Comparison of ENCODE assay signal across 38 cellular contexts in genomic region chr13:98755116-98755515, GRCh38. TPM values are rescaled to one million over a fixed set of nuclear protein-coding genes. Genes with fewer than 3 reads are reported as not detected.
DNase-seq lines count a peak whose midpoint lies in the region; ATAC-seq and TF ChIP-seq lines count a peak whose summit lies in the region.
"Had no signal": no experiment of that assay in that cellular context is flagged by ENCODE, and none has a peak within 500 bp of the region (broad histone marks: within the 10 kb centered on the region; RNA-seq: fewer than 3 reads in every experiment).

No MANE protein-coding gene starts in this region.

- DNase-seq in ELF-1 (ENCODE audit: low read depth, low spot score) (peak; percentile 25), islet precursor cell (peak; percentile 56), osteoblast (ENCODE audit: insufficient read length, low spot score, missing footprints) (peak; percentile 65), type B pancreatic cell (ENCODE audit: extremely low spot score, unreplicated experiment) (no peak), DMS153 (lab: John Stamatoyannopoulos, UW) (no peak)
- no peak for DNase-seq in activated T-helper 1 cell treated with anti-CD3 and anti-CD28 coated beads, Interleukin-12 subunit alpha, Interleukin-12 subunit beta, Interleukin-2, Interleukin-4 antibody, amounts not matched to agents 30 ng/mL and 10 ng/mL and 1 ng/mL, durations not matched to agents 14 hours and 24 hours and 36 hours (ENCODE audit: low spot score)
- DNase-seq: 8988T; ACHN; AML-193; BE2C; C1 segment of cervical spinal cord; Calu3; CD4-positive, alpha-beta memory T cell; CD4-positive, alpha-beta T cell; CD4-positive, CD25-positive, alpha-beta regulatory T cell; CD8-positive, alpha-beta memory T cell; CD8-positive, alpha-beta T cell; COR-L47; DMS 273 treated with DMSO at 0.1 percent for 48 hours; DMS53; DMS79; DMS79 treated with DMSO at 0.1 percent for 48 hours; DND-41; EL had no signal

- peak overlapping the region; percentile 1 for H3K4me3 Mint-ChIP-seq in type B pancreatic cell
- no peak overlapping the region for H3K4me3 Mint-ChIP-seq in activated T-helper 1 cell treated with anti-CD3 and anti-CD28 coated beads, Interleukin-12 subunit alpha, Interleukin-12 subunit beta, Interleukin-2, Interleukin-4 antibody, amounts not matched to agents 30 ng/mL and 10 ng/mL and 1 ng/mL, durations not matched to agents 14 hours and 24 hours and 36 hours
- H3K4me3 Mint-ChIP-seq: B cell; CD4-positive, alpha-beta memory T cell; CD4-positive, alpha-beta T cell; CD4-positive, CD25-positive, alpha-beta regulatory T cell; CD8-positive, alpha-beta memory T cell; CD8-positive, alpha-beta T cell had no signal

- no peak overlapping the region for H2AFZ ChIP-seq in osteoblast (ENCODE audit: low read length)

- peaks cover 3% of the 10 kb centered on the region for H3K9me3 ChIP-seq in osteoblast (ENCODE audit: low read depth, low read length)
- H3K9me3 ChIP-seq: BE2C, Caco-2 had no signal

- no peak overlapping the region for H3K27ac Mint-ChIP-seq in type B pancreatic cell
- H3K27ac Mint-ChIP-seq in activated T-helper 1 cell treated with anti-CD3 and anti-CD28 coated beads, Interleukin-12 subunit alpha, Interleukin-12 subunit beta, Interleukin-2, Interleukin-4 antibody, amounts not matched to agents 30 ng/mL and 10 ng/mL and 1 ng/mL, durations not matched to agents 14 hours and 24 hours and 36 hours, result no peak overlapping the region
- H3K27ac Mint-ChIP-seq: B cell; CD14-positive monocyte; CD4-positive, alpha-beta T cell; CD4-positive, CD25-positive, alpha-beta regulatory T cell; CD8-positive, alpha-beta memory T cell; CD8-positive, alpha-beta T cell had no signal

- peaks cover 4% of the 10 kb centered on the region for H3K36me3 Mint-ChIP-seq in type B pancreatic cell
- H3K36me3 Mint-ChIP-seq in activated T-helper 1 cell treated with anti-CD3 and anti-CD28 coated beads, Interleukin-12 subunit alpha, Interleukin-12 subunit beta, Interleukin-2, Interleukin-4 antibody, amounts not matched to agents 30 ng/mL and 10 ng/mL and 1 ng/mL, durations not matched to agents 14 hours and 24 hours and 36 hours (ENCODE audit: low read depth), result peaks cover 2% of the 10 kb centered on the region
- H3K36me3 Mint-ChIP-seq: CD4-positive, CD25-positive, alpha-beta regulatory T cell; CD8-positive, alpha-beta T cell had no signal

- ATAC-seq in HG02870 (IDR thresholded peaks at IDR 0.05; ENCODE audit: unreplicated experiment) (no peak), HG02852 (IDR thresholded peaks at IDR 0.05; ENCODE audit: unreplicated experiment) (no peak)
- ATAC-seq: A549; CD8-positive, alpha-beta T cell had no signal

- no peaks in the 10 kb centered on the region for H4K20me1 ChIP-seq in osteoblast (ENCODE audit: insufficient read depth, low read length)
- H4K20me1 ChIP-seq: BLaER1; BLaER1 treated with 17β-estradiol and CSF1 and Interleukin-3, amounts not matched to agents 10 nM and 100 nM had no signal

- H3K4me2 ChIP-seq in osteoblast (ENCODE audit: insufficient read depth, low read length), result no peak overlapping the region
- H3K4me2 ChIP-seq: A549; BLaER1; BLaER1 treated with 17β-estradiol and CSF1 and Interleukin-3, amounts not matched to agents 10 nM and 100 nM had no signal

- no peak overlapping the region for H3K4me3 ChIP-seq in osteoblast (ENCODE audit: insufficient read depth, low read length)
- H3K4me3 ChIP-seq: A549; BLaER1; BLaER1 treated with 17β-estradiol and CSF1 and Interleukin-3, amounts not matched to agents 10 nM and 100 nM had no signal

- peaks cover 48% of the 10 kb centered on the region for H3K27me3 ChIP-seq in osteoblast (ENCODE audit: insufficient read depth, low read length)

- no peaks in the 10 kb centered on the region for H3K4me1 ChIP-seq in osteoblast (ENCODE audit: insufficient read depth, low read length)
- H3K4me1 ChIP-seq: A549; BE2C; BLaER1; BLaER1 treated with 17β-estradiol and CSF1 and Interleukin-3, amounts not matched to agents 10 nM and 100 nM had no signal

- no peaks in the 10 kb centered on the region for H3K36me3 ChIP-seq in osteoblast (ENCODE audit: insufficient read depth, low read length)
- H3K36me3 ChIP-seq: BE2C; BLaER1; BLaER1 treated with 17β-estradiol and CSF1 and Interleukin-3, amounts not matched to agents 10 nM and 100 nM had no signal

- peaks cover 47% of the 10 kb centered on the region for H3K27me3 Mint-ChIP-seq in type B pancreatic cell
- peaks cover 42% of the 10 kb centered on the region for H3K27me3 Mint-ChIP-seq in activated T-helper 1 cell treated with anti-CD3 and anti-CD28 coated beads, Interleukin-12 subunit alpha, Interleukin-12 subunit beta, Interleukin-2, Interleukin-4 antibody, amounts not matched to agents 30 ng/mL and 10 ng/mL and 1 ng/mL, durations not matched to agents 14 hours and 24 hours and 36 hours (ENCODE audit: insufficient read depth)

- H3K79me2 ChIP-seq in osteoblast (ENCODE audit: insufficient read depth, low read length), result no peaks in the 10 kb centered on the region

- no peak overlapping the region for H3K27ac ChIP-seq in osteoblast (ENCODE audit: low read depth, low read length)
- H3K27ac ChIP-seq: 22Rv1; A549; BLaER1; BLaER1 treated with 17β-estradiol and CSF1 and Interleukin-3, amounts not matched to agents 10 nM and 100 nM; C4-2B had no signal

- intact Hi-C loops in activated T-helper 1 cell treated with anti-CD3 and anti-CD28 coated beads, Interleukin-12 subunit alpha, Interleukin-12 subunit beta, Interleukin-2, Interleukin-4 antibody, amounts not matched to agents 30 ng/mL and 10 ng/mL and 1 ng/mL, durations not matched to agents 14 hours and 24 hours and 36 hours (cut with micrococcal nuclease), result no loop called here

- peaks cover 6% of the 10 kb centered on the region for H3K9me3 Mint-ChIP-seq in type B pancreatic cell
- peaks cover 22% of the 10 kb centered on the region for H3K9me3 Mint-ChIP-seq in activated T-helper 1 cell treated with anti-CD3 and anti-CD28 coated beads, Interleukin-12 subunit alpha, Interleukin-12 subunit beta, Interleukin-2, Interleukin-4 antibody, amounts not matched to agents 30 ng/mL and 10 ng/mL and 1 ng/mL, durations not matched to agents 14 hours and 24 hours and 36 hours

- no peaks in the 10 kb centered on the region for H3K4me1 Mint-ChIP-seq in type B pancreatic cell (ENCODE audit: unreplicated experiment)
- H3K4me1 Mint-ChIP-seq in activated T-helper 1 cell treated with anti-CD3 and anti-CD28 coated beads, Interleukin-12 subunit alpha, Interleukin-12 subunit beta, Interleukin-2, Interleukin-4 antibody, amounts not matched to agents 30 ng/mL and 10 ng/mL and 1 ng/mL, durations not matched to agents 14 hours and 24 hours and 36 hours (ENCODE audit: low read depth), result no peaks in the 10 kb centered on the region
- H3K4me1 Mint-ChIP-seq: B cell, CD14-positive monocyte had no signal

- no peak for TF ChIP-seq CTCF in osteoblast (IDR thresholded peaks at IDR 0.05; ENCODE audit: extremely low read depth, low read depth, low read length)
- TF ChIP-seq CTCF in type B pancreatic cell (conservative IDR thresholded peaks at IDR 0.05), result no peak

RNA-seq across cellular contexts. Expression of gene SLC15A1, which starts 2.6 kb away (rescaled TPM):
- total RNA-seq in osteoblast (not detected in 2 replicates), type B pancreatic cell (ENCODE audit: low replicate concordance) (3.2 and 10.9 TPM in 2 replicates)
- not detected in 2 replicates for total RNA-seq in activated T-helper 1 cell treated with anti-CD3 and anti-CD28 coated beads, Interleukin-12 subunit alpha, Interleukin-12 subunit beta, Interleukin-2, Interleukin-4 antibody, amounts not matched to agents 30 ng/mL and 10 ng/mL and 1 ng/mL, durations not matched to agents 14 hours and 24 hours and 36 hours
- total RNA-seq: A172; A673; B cell; CD4-positive, alpha-beta memory T cell; CD4-positive, alpha-beta T cell; CD4-positive, CD25-positive, alpha-beta regulatory T cell; CD8-positive, alpha-beta memory T cell; CD8-positive, alpha-beta T cell; Daoy; G401 had no signal

Comparison
In these comparisons a context has a peak if more than half of its experiments do, and no peak if none do; other contexts are left out.
1. DNase-seq: peak in ELF-1 (single experiment), islet precursor cell (single experiment) and osteoblast (single experiment); none in type B pancreatic cell (single experiment), DMS153 (single experiment) and activated T-helper 1 cell treated with anti-CD3 and anti-CD28 coated beads, Interleukin-12 subunit alpha, Interleukin-12 subunit beta, Interleukin-2, Interleukin-4 antibody, amounts not matched to agents 30 ng/mL and 10 ng/mL and 1 ng/mL, durations not matched to agents 14 hours and 24 hours and 36 hours (single experiment).